Comparison of ENCODE assay signal across 14 cellular contexts in genomic region chr6:2949121-2949520, GRCh38. TPM values are rescaled to one million over a fixed set of nuclear protein-coding genes. Genes with fewer than 3 reads are reported as not detected.
"Had no signal": no experiment of that assay in that cellular context is flagged by ENCODE, and none has a peak within 500 bp of the region (broad histone marks: within the 10 kb centered on the region; RNA-seq: fewer than 3 reads in every experiment).

No MANE protein-coding gene starts in this region.

- H3K4me3 Mint-ChIP-seq: activated B cell treated with CpG ODN at 0.5 μM for 24 hours; activated CD8-positive, alpha-beta T cell treated with anti-CD3 and anti-CD28 coated beads, Interleukin-2, amount 10 ng/mL, durations not matched to agents 7 days and 5 days; activated naive CD8-positive, alpha-beta T cell treated with anti-CD3 and anti-CD28 coated beads for 36 hours; nephron; stimulated activated effector memory CD8-positive, alpha-beta T cell treated with anti-CD3 and anti-CD28 coated beads, Interleukin-12 subunit alpha, Interleukin-12 subunit beta, amount 100 ng/mL, for 72 hours had no signal

- H3K27ac Mint-ChIP-seq: activated B cell treated with CpG ODN at 0.5 μM for 24 hours; activated CD8-positive, alpha-beta T cell treated with anti-CD3 and anti-CD28 coated beads, Interleukin-2, amount 10 ng/mL, durations not matched to agents 7 days and 5 days; activated naive CD8-positive, alpha-beta T cell treated with anti-CD3 and anti-CD28 coated beads for 36 hours; nephron; stimulated activated effector memory CD8-positive, alpha-beta T cell treated with anti-CD3 and anti-CD28 coated beads, Interleukin-12 subunit alpha, Interleukin-12 subunit beta, amount 100 ng/mL, for 72 hours had no signal

- H3K4me3 ChIP-seq: ovary, tibial nerve, uterus had no signal

- H3K27me3 ChIP-seq: brain microvascular endothelial cell, ovary, tibial nerve, uterus had no signal

- H3K9me3 Mint-ChIP-seq: activated B cell treated with CpG ODN at 0.5 μM for 24 hours; activated naive CD8-positive, alpha-beta T cell treated with anti-CD3 and anti-CD28 coated beads for 36 hours; nephron; stimulated activated effector memory CD8-positive, alpha-beta T cell treated with anti-CD3 and anti-CD28 coated beads, Interleukin-12 subunit alpha, Interleukin-12 subunit beta, amount 100 ng/mL, for 72 hours had no signal

- DNase-seq: activated B cell treated with CpG ODN at 0.5 μM for 24 hours; activated CD4-positive, alpha-beta T cell treated with anti-CD3 and anti-CD28 coated beads for 48 hours; activated CD8-positive, alpha-beta T cell treated with anti-CD3 and anti-CD28 coated beads, Interleukin-2, amount 10 ng/mL, durations not matched to agents 7 days and 5 days; activated naive CD8-positive, alpha-beta T cell treated with anti-CD3 and anti-CD28 coated beads for 36 hours; anterior cingulate cortex; brain microvascular endothelial cell; ovary; stimulated activated CD4-positive, alpha-beta T cell treated with anti-CD3 and anti-CD28 coated beads, Interleukin-12 subunit alpha, Interleukin-12 subunit beta, amount 100 ng/mL, for 4 hours; SW 1271; uterus had no signal

- H3K27ac ChIP-seq: brain microvascular endothelial cell, ovary, tibial nerve, uterus had no signal

- H3K9me3 ChIP-seq: ovary, tibial nerve, uterus had no signal

- H3K36me3 ChIP-seq: ovary, uterus had no signal

- H3K27me3 Mint-ChIP-seq: activated B cell treated with CpG ODN at 0.5 μM for 24 hours; activated naive CD8-positive, alpha-beta T cell treated with anti-CD3 and anti-CD28 coated beads for 36 hours had no signal

- ATAC-seq: activated CD8-positive, alpha-beta T cell treated with anti-CD3 and anti-CD28 coated beads, Interleukin-2, amount 10 ng/mL, durations not matched to agents 7 days and 5 days; stimulated activated effector memory CD8-positive, alpha-beta T cell treated with anti-CD3 and anti-CD28 coated beads, Interleukin-12 subunit alpha, Interleukin-12 subunit beta, amount 100 ng/mL, for 72 hours had no signal

- H3K4me1 ChIP-seq: uterus had no signal

RNA-seq across cellular contexts. Expression of gene SERPINB9, which starts 46.0 kb away (rescaled TPM):
- total RNA-seq: SK-MEL-5 had no signal
